ENCODE assay signal across 22 cellular contexts in genomic region chr15:63312286-63312685, GRCh38.
"Had no signal": no experiment of that assay in that cellular context is flagged by ENCODE, and none has a peak within 500 bp of the region (broad histone marks: within the 10 kb centered on the region; RNA-seq: fewer than 3 reads in every experiment).

No MANE protein-coding gene starts in this region.

- H3K27ac ChIP-seq: colonic mucosa, heart left ventricle, neutrophil, spleen, testis, tibial nerve, upper lobe of right lung, vagina had no signal

- H3K27me3 Mint-ChIP-seq: stimulated activated naive B cell treated with anti-CD40 and anti-IgM and Interleukin-4, amounts not matched to agents 10 μg/mL and 1 μg/mL and 100 μg/mL, for 72 hours; stimulated activated naive CD8-positive, alpha-beta T cell treated with anti-CD3 and anti-CD28 coated beads, Interleukin-15, amount 100 ng/mL, for 72 hours had no signal

- H3K36me3 ChIP-seq: colonic mucosa, upper lobe of right lung, vagina had no signal

- H3K9me3 Mint-ChIP-seq: stimulated activated naive B cell treated with anti-CD40 and anti-IgM and Interleukin-4, amounts not matched to agents 10 μg/mL and 1 μg/mL and 100 μg/mL, for 72 hours; stimulated activated naive CD8-positive, alpha-beta T cell treated with anti-CD3 and anti-CD28 coated beads, Interleukin-15, amount 100 ng/mL, for 72 hours had no signal

- ATAC-seq: heart left ventricle; left colon; left ventricle myocardium superior; naive thymus-derived CD4-positive, alpha-beta T cell; sciatic nerve; stimulated activated naive B cell treated with anti-CD40 and anti-IgM and Interleukin-4, amounts not matched to agents 10 μg/mL and 1 μg/mL and 100 μg/mL, for 72 hours; stimulated activated naive CD8-positive, alpha-beta T cell treated with anti-CD3 and anti-CD28 coated beads, Interleukin-15, amount 100 ng/mL, for 72 hours; upper lobe of right lung had no signal

- H3K4me3 Mint-ChIP-seq: naive thymus-derived CD4-positive, alpha-beta T cell; nephron progenitor cell; stimulated activated naive B cell treated with anti-CD40 and anti-IgM and Interleukin-4, amounts not matched to agents 10 μg/mL and 1 μg/mL and 100 μg/mL, for 72 hours; stimulated activated naive CD8-positive, alpha-beta T cell treated with anti-CD3 and anti-CD28 coated beads, Interleukin-15, amount 100 ng/mL, for 72 hours had no signal

- H3K4me3 ChIP-seq: colonic mucosa, heart left ventricle, spleen, testis, tibial nerve, upper lobe of right lung, vagina had no signal

- H3K27ac Mint-ChIP-seq: naive thymus-derived CD4-positive, alpha-beta T cell; nephron progenitor cell; stimulated activated naive B cell treated with anti-CD40 and anti-IgM and Interleukin-4, amounts not matched to agents 10 μg/mL and 1 μg/mL and 100 μg/mL, for 72 hours; stimulated activated naive CD8-positive, alpha-beta T cell treated with anti-CD3 and anti-CD28 coated beads, Interleukin-15, amount 100 ng/mL, for 72 hours had no signal

- H3K4me1 Mint-ChIP-seq: naive thymus-derived CD4-positive, alpha-beta T cell; stimulated activated naive CD8-positive, alpha-beta T cell treated with anti-CD3 and anti-CD28 coated beads, Interleukin-15, amount 100 ng/mL, for 72 hours had no signal

- DNase-seq: colonic mucosa; dermis blood vessel endothelial cell; effector CD4-positive, alpha-beta T cell; heart left ventricle; hypothalamus; left colon; left ventricle myocardium superior; naive thymus-derived CD4-positive, alpha-beta T cell; nephron progenitor cell; posterior cingulate gyrus; spleen; stimulated activated CD4-positive, alpha-beta T cell treated with anti-CD3 and anti-CD28 coated beads, Interleukin-15, amount 100 ng/mL, for 24 hours; stimulated activated CD4-positive, alpha-beta T cell treated with anti-CD3 and anti-CD28 coated beads, Interleukin-1b, Interleukin-23, amount 100 ng/mL, for 48 hours; stimulated activated CD4-positive, alpha-beta T cell treated with anti-CD3 and anti-CD28 coated beads, Interleukin-4, amount 100 ng/mL, for 4 hours; stimulated activated naive B cell treated with anti-CD40 and anti-IgM and Interleukin-4, amounts not matched to agents 10 μg/mL and 1 μg/mL and 100 μg/mL, for 72 hours; stimulated activated naive CD8-positive, alpha-beta T cell treated with anti-CD3 and anti-CD28 coated beads, Interleukin-15, amount 100 ng/mL, for 72 hours; testis; upper lobe of right lung had no signal

- H3K9me3 ChIP-seq: colonic mucosa, heart left ventricle, neutrophil, spleen, testis, tibial nerve, upper lobe of right lung, vagina had no signal

- H3K4me1 ChIP-seq: colonic mucosa, testis, tibial nerve, upper lobe of right lung, vagina had no signal

- H3K27me3 ChIP-seq: colonic mucosa, heart left ventricle, spleen, testis, tibial nerve, upper lobe of right lung, vagina had no signal
